In the genomic region with DNA sequence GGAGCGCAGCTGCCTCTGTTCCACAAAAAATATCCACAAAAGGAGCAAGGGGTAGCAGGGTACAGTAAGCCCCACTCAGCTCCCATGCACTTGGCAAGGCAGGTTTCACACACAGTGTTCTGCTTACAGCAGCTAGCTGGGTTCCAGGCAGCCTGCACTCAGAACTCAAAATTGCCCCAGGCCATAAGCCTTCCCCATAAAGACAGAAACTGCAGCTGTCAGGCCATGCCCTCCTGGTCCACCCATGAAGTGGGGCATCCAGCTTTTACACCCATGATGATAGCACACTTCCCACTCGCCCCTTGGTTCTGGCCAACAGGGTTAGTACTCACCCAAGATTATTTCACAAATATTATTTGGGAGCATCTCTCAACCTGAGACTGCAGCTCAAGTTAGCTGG, we compare ENCODE assay signal across 17 cellular contexts.
DNase-seq lines count a peak whose midpoint lies in the region; ATAC-seq and TF ChIP-seq lines count a peak whose summit lies in the region.
"Had no signal": no experiment of that assay in that cellular context is flagged by ENCODE, and none has a peak within 500 bp of the region (broad histone marks: within the 10 kb centered on the region; RNA-seq: fewer than 3 reads in every experiment).

No MANE protein-coding gene starts in this region.

- no peak overlapping the region for H3K4me3 ChIP-seq in brain microvascular endothelial cell (ENCODE audit: low read depth, low read length)
- no peak overlapping the region for H3K4me3 ChIP-seq in left lung
- H3K4me3 ChIP-seq in stomach: no peak overlapping the region
- H3K4me3 ChIP-seq: MG63 had no signal

- TF ChIP-seq EP300 in stomach (IDR thresholded peaks at IDR 0.05): no peak

- DNase-seq in Right ventricle myocardium superior: no peak
- DNase-seq in cardiac septum (ENCODE audit: low spot score): no peak
- DNase-seq in brain microvascular endothelial cell: no peak
- no peak for DNase-seq in left lung
- no peak for DNase-seq in NCI-H1436 (lab: John Stamatoyannopoulos, UW)
- no peak for DNase-seq in stomach
- DNase-seq in T-cell: no peak
- no peak for DNase-seq in kidney glomerular epithelial cell (lab: John Stamatoyannopoulos, UW)
- DNase-seq: CD4-positive, alpha-beta memory T cell; GDM1; NCI-H1105 treated with DMSO at 0.1 percent for 48 hours; NCI-H1930; NCI-H446 treated with DMSO at 0.1 percent for 48 hours; NCI-H748 treated with DMSO at 0.1 percent for 48 hours had no signal

- no peaks in the 10 kb centered on the region for H3K36me3 Mint-ChIP-seq in T-cell

- CTCF ChIA-PET in T-cell (lab: Charles Lee): interaction anchor here in 1 of 2 donors (1.7 to 2.1 kb wide), 2 partner anchors 16 to 53 kb away, joined by 4 to 6 read pairs; no protein-coding TSS in a partner anchor

- H3K4me1 Mint-ChIP-seq in T-cell: no peaks in the 10 kb centered on the region
- H3K4me1 Mint-ChIP-seq: CD4-positive, alpha-beta memory T cell had no signal

- TF ChIP-seq CTCF in brain microvascular endothelial cell (IDR thresholded peaks at IDR 0.05; ENCODE audit: low read depth, low read length, missing control alignments) (no peak), left lung (IDR thresholded peaks at IDR 0.05) (no peak), stomach (IDR thresholded peaks at IDR 0.05) (no peak)

- H3K9me3 Mint-ChIP-seq in T-cell: peaks cover 10 to 24% (median 15%) of the 10 kb centered on the region in 3 donors

- H3K4me1 ChIP-seq in left lung (peaks cover 0 to 22% of the 10 kb centered on the region in 2 donors), stomach (peaks cover 0 to 5% (median 0%) of the 10 kb centered on the region in 4 donors)

- no peak overlapping the region for H3K27ac Mint-ChIP-seq in T-cell
- H3K27ac Mint-ChIP-seq: CD4-positive, alpha-beta memory T cell had no signal

- intact Hi-C loops in Right ventricle myocardium superior (cut with DNase I) (no loop called here), cardiac septum (cut with DNase I) (no loop called here), left lung (cut with DNase I) (no loop called here), stomach (cut with DNase I; ENCODE audit: low total_unique reads) (no loop called here)

- WGBS in stomach, 5 donors: 90 to 100% (median 95%) methylated on average over 2 of the region's 2 CpGs

- H3K4me3 Mint-ChIP-seq in T-cell: no peak overlapping the region
- H3K4me3 Mint-ChIP-seq: CD4-positive, alpha-beta memory T cell had no signal

- H3K36me3 ChIP-seq in brain microvascular endothelial cell (replicated peaks): no peaks in the 10 kb centered on the region
- no peaks in the 10 kb centered on the region for H3K36me3 ChIP-seq in left lung
- H3K36me3 ChIP-seq in stomach: no peaks in the 10 kb centered on the region
- H3K36me3 ChIP-seq: MG63 had no signal

- in situ Hi-C loops in brain microvascular endothelial cell (cut with HindIII; ENCODE audit: low pct_ligation_motif_present, low sequenced_read_pairs): no loop called here

- H3K27ac ChIP-seq in brain microvascular endothelial cell (peak overlapping the region; percentile 32), left lung (peak overlapping the region in 1 of 2 donors; percentile 80), stomach (peak overlapping the region in 1 of 5 donors; percentile 37)
- H3K27ac ChIP-seq: KMS-11 had no signal

- H3K27me3 Mint-ChIP-seq in T-cell: peaks cover 0 to 3% of the 10 kb centered on the region in 2 donors

- no peak for TF ChIP-seq POLR2A in stomach (IDR thresholded peaks at IDR 0.05)

- H3K9me3 ChIP-seq in left lung (peaks cover 0 to 20% of the 10 kb centered on the region in 2 donors), stomach (peaks cover 9 to 17% (median 12%) of the 10 kb centered on the region in 4 donors)

- POLR2A ChIA-PET in T-cell (lab: Charles Lee): no interaction called here

- H3K27me3 ChIP-seq in brain microvascular endothelial cell (replicated peaks) (no peaks in the 10 kb centered on the region), left lung (no peaks in the 10 kb centered on the region), stomach (no peaks in the 10 kb centered on the region)
- H3K27me3 ChIP-seq: MG63 had no signal

- peak; percentile 4 for ATAC-seq in Right ventricle myocardium superior (ENCODE audit: poor library complexity)
- ATAC-seq in left lung: peak; percentile 8
- no peak for ATAC-seq in T-cell (replicated peaks in 1 of 4)
- ATAC-seq: Panc1 had no signal

Comparison
In these comparisons a context has a peak if more than half of its experiments do, and no peak if none do; other contexts are left out.
1. ATAC-seq: peak in Right ventricle myocardium superior (single experiment) and left lung (single experiment); none in T-cell (0 of 4).